In genomic region chr10:103395754-103396066, GRCh38 we compare ENCODE assay signal across 8 cellular contexts. TPM values are rescaled to one million over a fixed set of nuclear protein-coding genes. Genes with fewer than 3 reads are reported as not detected.
DNase-seq lines count a peak whose midpoint lies in the region; ATAC-seq and TF ChIP-seq lines count a peak whose summit lies in the region.

No MANE protein-coding gene starts in this region.

- peak overlapping the region; percentile 8 for H2BK5ac ChIP-seq in trophoblast cell (ENCODE audit: low read depth, low read length, poor library complexity)

- H3K23ac ChIP-seq in trophoblast cell (ENCODE audit: low read length): no peak overlapping the region

- H3K4me3 ChIP-seq in fibroblast of villous mesenchyme (ENCODE audit: low read depth, low read length) (peak overlapping the region; percentile 75), trophoblast cell (ENCODE audit: low read depth, low read length) (peak overlapping the region; percentile 90)

- peak overlapping the region; percentile 72 for H2AK5ac ChIP-seq in trophoblast cell (ENCODE audit: low read length)

- peak overlapping the region; percentile 90 for H3K4me2 ChIP-seq in trophoblast cell (ENCODE audit: low read length)

- peak overlapping the region; percentile 92 for H3K27ac Mint-ChIP-seq in activated naive CD4-positive, alpha-beta T cell treated with anti-CD3 and anti-CD28 coated beads, Interleukin-2, amount 10 ng/mL, durations not matched to agents 7 days and 5 days
- H3K27ac Mint-ChIP-seq in T-cell: peak overlapping the region; percentile 65 to 92

- H3K36me3 Mint-ChIP-seq in activated naive CD4-positive, alpha-beta T cell treated with anti-CD3 and anti-CD28 coated beads, Interleukin-2, amount 10 ng/mL, durations not matched to agents 7 days and 5 days: peaks cover 43% of the 10 kb centered on the region
- H3K36me3 Mint-ChIP-seq in T-cell: peaks cover 22% of the 10 kb centered on the region

- no peak for TF ChIP-seq CTCF in fibroblast of villous mesenchyme (IDR thresholded peaks at IDR 0.05; ENCODE audit: insufficient read depth, low read depth, low read length)

- peaks cover 58% of the 10 kb centered on the region for H3K4me1 Mint-ChIP-seq in activated naive CD4-positive, alpha-beta T cell treated with anti-CD3 and anti-CD28 coated beads, Interleukin-2, amount 10 ng/mL, durations not matched to agents 7 days and 5 days
- peaks cover 55 to 64% (median 60%) of the 10 kb centered on the region in 3 donors for H3K4me1 Mint-ChIP-seq in T-cell

- H3K9ac ChIP-seq in trophoblast cell (ENCODE audit: low read length): peak overlapping the region; percentile 95

- no peaks in the 10 kb centered on the region for H3K9me3 ChIP-seq in trophoblast cell (ENCODE audit: insufficient read depth, low read depth, low read length)

- peak overlapping the region; percentile 78 for H4K12ac ChIP-seq in trophoblast cell (ENCODE audit: low read depth, low read length)

- H3K79me1 ChIP-seq in trophoblast cell (ENCODE audit: low read length): peaks cover 7% of the 10 kb centered on the region

- peaks cover 16 to 27% of the 10 kb centered on the region in 2 experiments for H3K36me3 ChIP-seq in trophoblast cell (ENCODE audit: control insufficient read depth in 1 of 2, insufficient read depth in 2 of 2, low read length in 2 of 2)

- H3K4me3 Mint-ChIP-seq in activated naive CD4-positive, alpha-beta T cell treated with anti-CD3 and anti-CD28 coated beads, Interleukin-2, amount 10 ng/mL, durations not matched to agents 7 days and 5 days: peak overlapping the region; percentile 89
- H3K4me3 Mint-ChIP-seq in T-cell: peak overlapping the region; percentile 95 to 99 (median 97)

- POLR2A ChIA-PET in T-cell (lab: Charles Lee): interaction anchor here (0.6 kb wide), 2 partner anchors 30 to 44 kb away, joined by 7 read pairs; no protein-coding TSS in a partner anchor

- H3K18ac ChIP-seq in trophoblast cell (ENCODE audit: low read length): peak overlapping the region; percentile 63

- H2BK120ac ChIP-seq in trophoblast cell (ENCODE audit: insufficient read depth, low read length, poor library complexity): peak overlapping the region; percentile 72

- H3K4me1 ChIP-seq in trophoblast cell (ENCODE audit: control insufficient read depth in 1 of 2, insufficient read depth in 2 of 2, low read length in 2 of 2): peaks cover 3 to 12% of the 10 kb centered on the region in 2 experiments

- peak overlapping the region; percentile 86 for H3K14ac ChIP-seq in trophoblast cell (ENCODE audit: low read length)

- peak overlapping the region; percentile 89 for H4K91ac ChIP-seq in trophoblast cell (ENCODE audit: low read depth, low read length)

- H4K8ac ChIP-seq in trophoblast cell (ENCODE audit: low read depth, low read length): peak overlapping the region; percentile 89

- peaks cover 18% of the 10 kb centered on the region for H3K79me2 ChIP-seq in trophoblast cell (ENCODE audit: control insufficient read depth, insufficient read depth, low read length, poor library complexity)

- CTCF ChIA-PET in activated naive CD4-positive, alpha-beta T cell treated with anti-CD3 and anti-CD28 coated beads, Interleukin-2, amount 10 ng/mL, durations not matched to agents 7 days and 5 days (lab: Charles Lee): interaction anchor here (1.3 to 1.5 kb wide), 3 partner anchors 12 to 27 kb away, joined by 4 to 5 read pairs (median 5); no protein-coding TSS in a partner anchor
- CTCF ChIA-PET in T-cell (lab: Charles Lee): interaction anchor here in 1 of 2 donors (0.6 to 1.2 kb wide), 2 partner anchors 20 to 1226 kb away, joined by 3 read pairs; no protein-coding TSS in a partner anchor

- no CpG with 5 or more reads among the region's 11 CpGs for WGBS in trophoblast cell (ENCODE audit: extremely low coverage, insufficient coverage, insufficient read length)

- peak overlapping the region; percentile 14 for H3K27ac ChIP-seq in trophoblast cell (ENCODE audit: low read depth, low read length)

- no peak for ATAC-seq in T-cell (replicated peaks in 1 of 4)
- ATAC-seq in HG03139 (IDR thresholded peaks at IDR 0.05; ENCODE audit: unreplicated experiment): no peak

- H3K27me3 ChIP-seq in trophoblast cell (ENCODE audit: insufficient read depth, low read length): no peaks in the 10 kb centered on the region

- H3K9me3 Mint-ChIP-seq in activated naive CD4-positive, alpha-beta T cell treated with anti-CD3 and anti-CD28 coated beads, Interleukin-2, amount 10 ng/mL, durations not matched to agents 7 days and 5 days: no peaks in the 10 kb centered on the region
- H3K9me3 Mint-ChIP-seq in T-cell: no peaks in the 10 kb centered on the region

- no peaks in the 10 kb centered on the region for H3K27me3 Mint-ChIP-seq in activated naive CD4-positive, alpha-beta T cell treated with anti-CD3 and anti-CD28 coated beads, Interleukin-2, amount 10 ng/mL, durations not matched to agents 7 days and 5 days
- no peaks in the 10 kb centered on the region for H3K27me3 Mint-ChIP-seq in T-cell

- H2AFZ ChIP-seq in trophoblast cell (ENCODE audit: insufficient read depth, low read length, poor library complexity): peak overlapping the region; percentile 57

- H2BK12ac ChIP-seq in trophoblast cell (ENCODE audit: low read length): no peak overlapping the region

- DNase-seq in activated naive CD4-positive, alpha-beta T cell treated with anti-CD3 and anti-CD28 coated beads, Interleukin-2, amount 10 ng/mL, durations not matched to agents 7 days and 5 days: peak; percentile 32
- DNase-seq in activated naive CD4-positive, alpha-beta T cell treated with Interleukin-2 at 50 U/mL for 16 hours: no peak
- peak in 1 of 34 experiments; percentile 7 for DNase-seq in T-cell
- peak; percentile 42 for DNase-seq in fibroblast of villous mesenchyme (ENCODE audit: low read depth)
- DNase-seq in trophoblast cell: peak in 1 of 2 donors; percentile 38
- DNase-seq in D341Med (ENCODE audit: low spot score): no peak
- DNase-seq in globus pallidus (ENCODE audit: low spot score): no peak

- H3K4ac ChIP-seq in trophoblast cell (ENCODE audit: low read depth, low read length): peak overlapping the region; percentile 83

RNA-seq across cellular contexts. Expression of gene ATP5MK, which starts 0.6 kb away (rescaled TPM):
- total RNA-seq in T-cell (100 to 1,000 TPM; 119 to 142 (median 127) TPM), fibroblast of villous mesenchyme (175 and 217 TPM in 2 replicates)
- polyA plus RNA-seq in trophoblast cell (2013): 848 and 875 TPM in 2 replicates

RNA-seq across cellular contexts. Expression of gene PDCD11, which starts 0.7 kb away (rescaled TPM):
- total RNA-seq in T-cell: 10 to 100 TPM; 24.0 to 53.3 (median 45.2) TPM
- total RNA-seq in fibroblast of villous mesenchyme: 28.7 and 36.3 TPM in 2 replicates
- 20.4 and 20.9 TPM in 2 replicates for polyA plus RNA-seq in trophoblast cell (2013)

RNA-seq across cellular contexts. Expression of gene TAF5, which starts 27.9 kb away (rescaled TPM):
- total RNA-seq in T-cell (1 to 10 TPM; 5.6 to 7.0 (median 6.3) TPM), fibroblast of villous mesenchyme (4.2 and 5.6 TPM in 2 replicates)
- 7.9 and 8.6 TPM in 2 replicates for polyA plus RNA-seq in trophoblast cell (2013)

RNA-seq across cellular contexts. Expression of gene PCGF6, which starts 44.8 kb away (rescaled TPM):
- total RNA-seq in T-cell (1 to 10 TPM; 4.7 to 8.3 (median 7.6) TPM), fibroblast of villous mesenchyme (10.4 and 17.1 TPM in 2 replicates)
- polyA plus RNA-seq in trophoblast cell (2013): 6.8 and 7.0 TPM in 2 replicates

RNA-seq across cellular contexts. Expression of gene CALHM2, which starts 56.5 kb away (rescaled TPM):
- total RNA-seq in T-cell (10 to 100 TPM in 4 of 5 donors, 1 to 10 TPM in 1; 8.9 to 76.7 (median 46.8) TPM), fibroblast of villous mesenchyme (19.6 and 32.4 TPM in 2 replicates)
- 8.8 and 10.1 TPM in 2 replicates for polyA plus RNA-seq in trophoblast cell (2013)

Comparison
In these comparisons a context has a peak if more than half of its experiments do, and no peak if none do; other contexts are left out.
1. DNase-seq: peak in activated naive CD4-positive, alpha-beta T cell treated with anti-CD3 and anti-CD28 coated beads, Interleukin-2, amount 10 ng/mL, durations not matched to agents 7 days and 5 days (single experiment) and fibroblast of villous mesenchyme (single experiment); none in activated naive CD4-positive, alpha-beta T cell treated with Interleukin-2 at 50 U/mL for 16 hours (single experiment), D341Med (single experiment) and globus pallidus (single experiment).